Comparison of ENCODE assay signal across 1 cellular context in genomic region chr2:73946666-73947065, GRCh38.
TF ChIP-seq lines count a peak whose summit lies in the region.

No MANE protein-coding gene starts in this region.

TF ChIP-seq in HEK293T, 16 proteins besides CTCF, POLR2A, EP300 and RAD21:
- TF ChIP-seq SP1 (IDR thresholded peaks at IDR 0.05) (no peak), PKNOX1 (IDR thresholded peaks at IDR 0.05) (no peak), LEF1 (IDR thresholded peaks at IDR 0.05; ENCODE audit: borderline replicate concordance) (no peak), SUZ12 (IDR thresholded peaks at IDR 0.05) (no peak), BHLHE40 (IDR thresholded peaks at IDR 0.05; ENCODE audit: borderline replicate concordance) (no peak), FOXK2 (IDR thresholded peaks at IDR 0.05) (no peak), L3MBTL2 (conservative IDR thresholded peaks at IDR 0.05) (no peak), NFRKB (IDR thresholded peaks at IDR 0.05) (no peak)
TF ChIP-seq in HEK293T: peak in this region for 0.
